ENCODE assay signal across 8 cellular contexts in the genomic region with DNA sequence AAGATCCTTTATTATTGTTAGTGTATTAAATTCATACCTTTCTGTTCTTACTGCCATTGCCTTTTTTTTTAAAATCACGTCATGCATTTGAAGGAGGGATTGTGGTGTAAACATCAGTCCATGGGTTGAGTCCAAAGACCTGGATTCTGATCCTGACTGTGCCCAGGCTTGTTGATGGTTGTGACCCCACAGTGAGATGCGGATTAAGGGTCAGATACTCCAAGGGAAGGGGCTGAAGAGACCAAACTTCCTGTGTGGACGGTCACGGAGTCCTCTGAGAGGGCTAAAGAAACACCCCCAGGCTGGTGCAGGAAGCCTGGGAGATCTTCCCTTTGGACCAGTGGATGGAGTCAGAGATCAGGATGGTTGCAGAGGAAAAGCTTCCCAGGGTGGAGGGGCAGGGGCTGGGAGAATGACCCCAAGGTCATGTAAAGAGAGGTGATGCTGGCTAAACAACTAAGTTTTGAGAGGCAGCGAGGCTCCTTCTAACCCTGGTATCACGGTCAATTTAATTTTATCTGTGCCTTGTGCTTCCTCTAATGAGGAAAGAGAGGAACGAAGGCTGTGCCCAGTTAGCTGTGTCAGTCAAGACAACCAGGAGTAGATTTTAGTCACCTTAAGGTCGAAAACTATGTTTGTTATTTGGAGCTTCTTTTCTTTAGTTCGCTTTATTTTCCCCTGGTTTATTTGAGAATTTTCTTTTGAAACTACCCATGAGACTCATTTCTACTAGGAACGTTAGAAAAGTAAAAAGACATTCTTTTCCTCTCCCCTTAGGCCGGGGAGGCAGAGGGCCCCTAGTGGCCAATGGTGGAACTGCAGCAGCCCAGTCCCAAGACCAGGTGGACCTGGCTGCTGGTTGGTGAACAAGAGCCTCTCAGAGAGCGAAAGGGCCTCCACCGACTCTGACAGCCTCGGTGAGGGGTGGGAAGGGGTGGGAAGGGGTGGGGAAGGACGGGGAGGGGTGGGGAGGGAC. TPM values are rescaled to one million over a fixed set of nuclear protein-coding genes. Genes with fewer than 3 reads are reported as not detected.
DNase-seq lines count a peak whose midpoint lies in the region; ATAC-seq, FAIRE-seq and TF ChIP-seq lines count a peak whose summit lies in the region.

No MANE protein-coding gene starts in this region.

- no peak for TF ChIP-seq RAD21 in HepG2 (CRISPR knock-in tag; IDR thresholded peaks at IDR 0.05)

- H3K27ac ChIP-seq in C4-2B = no peak overlapping the region
- H3K27ac ChIP-seq in colonic mucosa = no peak overlapping the region
- no peak overlapping the region for H3K27ac ChIP-seq in HepG2 (ENCODE audit: extremely low read length, insufficient read depth, low read length)

- TF ChIP-seq POLR2A in HepG2 (IDR thresholded peaks at IDR 0.05; ENCODE audit: insufficient read depth in 1 of 2, low read depth in 2 of 2, low read length in 2 of 2) = no peak

- TF ChIP-seq CTCF in C4-2B (conservative IDR thresholded peaks at IDR 0.05) (peak; percentile 91), colonic mucosa (IDR thresholded peaks at IDR 0.05) (peak; percentile 96), HepG2 (CRISPR knock-in tag; IDR thresholded peaks at IDR 0.05) (peak; percentile 84)

- H3K9me3 ChIP-seq in colonic mucosa (no peaks in the 10 kb centered on the region), HepG2 (ENCODE audit: low read length) (no peaks in the 10 kb centered on the region)

- H3K4me1 ChIP-seq in colonic mucosa (no peaks in the 10 kb centered on the region), HepG2 (ENCODE audit: insufficient read depth, low read length) (peaks cover 10% of the 10 kb centered on the region)

- H3K79me2 ChIP-seq in HepG2 (ENCODE audit: insufficient read depth, low read length) = no peaks in the 10 kb centered on the region

- in situ Hi-C loops in HepG2 (cut with HindIII; ENCODE audit: extremely low pct_ligation_motif_present, low pct_unique_long_range_greater_than_20kb) = no loop called here

- H3K4me3 ChIP-seq in colonic mucosa = no peak overlapping the region
- H3K4me3 ChIP-seq in HepG2 (replicated peaks in 1 of 3; ENCODE audit: insufficient read depth in 1 of 3, low read depth in 2 of 3, low read length in 3 of 3) = peak overlapping the region in 2 of 3 experiments; percentile 1 to 11; a peak in 3 of 6 replicates

- H3K27me3 ChIP-seq in colonic mucosa = no peaks in the 10 kb centered on the region
- H3K27me3 ChIP-seq in HepG2 (ENCODE audit: control insufficient read depth in 1 of 2, insufficient read depth in 2 of 2, low read length in 2 of 2) = no peaks in the 10 kb centered on the region

- TF ChIP-seq EP300 in HepG2 (IDR thresholded peaks at IDR 0.05; ENCODE audit: low read depth in 2 of 2, low read length in 2 of 2) = no peak
- no peak for TF ChIP-seq EP300 in HepG2 (CRISPR knock-in tag; IDR thresholded peaks at IDR 0.05; ENCODE audit: borderline replicate concordance)

- peak; percentile 72 for FAIRE-seq in HepG2 (lab: Jason Lieb, UNC)

- no peak overlapping the region for H3K9ac ChIP-seq in colonic mucosa (ENCODE audit: low read depth in 2 of 2, low read length in 2 of 2)
- no peak overlapping the region for H3K9ac ChIP-seq in HepG2 (ENCODE audit: insufficient read depth, low read depth, low read length)

- WGBS in HepG2 (ENCODE audit: low lambda C conversion rate) = 5% methylated on average over 15 of the region's 15 CpGs

- peak; percentile 89 for DNase-seq in NCI-H510A treated with DMSO at 0.1 percent for 48 hours (lab: John Stamatoyannopoulos, UW)
- peak; percentile 92 for DNase-seq in activated CD4-positive, alpha-beta T cell treated with anti-CD3 and anti-CD28 coated beads for 48 hours
- peak; percentile 90 for DNase-seq in colonic mucosa
- DNase-seq in HepG2 (ENCODE audit: low spot score) = peak; percentile 75
- DNase-seq in stimulated activated CD4-positive, alpha-beta T cell treated with anti-CD3 and anti-CD28 coated beads, TNF-alpha, amount 100 ng/mL, for 24 hours (ENCODE audit: low read depth in 3 of 3) = peak; percentile 76 to 87 (median 78)

- no peaks in the 10 kb centered on the region for H3K36me3 ChIP-seq in colonic mucosa
- H3K36me3 ChIP-seq in HepG2 (replicated peaks in 1 of 2; ENCODE audit: control insufficient read depth in 1 of 2, insufficient read depth in 2 of 2, low read length in 2 of 2) = no peaks in the 10 kb centered on the region

- intact Hi-C loops in colonic mucosa (cut with DNase I) (no loop called here), HepG2 (cut with micrococcal nuclease; ENCODE audit: unreplicated experiment) (loop anchor here (5.0 kb wide), 1 partner anchor 53 kb away; no protein-coding TSS in a partner anchor)

- no TSS peak for BruUV-seq in HepG2 (replicated peaks; lab: Mats Ljungman, UMichigan)

- CTCF ChIA-PET in HepG2 (lab: Yijun Ruan, JAX; ENCODE audit: low intra/inter-chr PET ratio, low total read pairs) = interaction anchor here (0.9 to 1.9 kb wide), 3 partner anchors 8 to 59 kb away, joined by 3 to 7 read pairs (median 3); partner anchors contain the start of gene GPR161

- H4K20me1 ChIP-seq in HepG2 (ENCODE audit: insufficient read depth, low read length) = no peaks in the 10 kb centered on the region

- POLR2A ChIA-PET in HepG2 (lab: Yijun Ruan, JAX) = no interaction called here

- H2AFZ ChIP-seq in HepG2 (ENCODE audit: low read length) = peak overlapping the region; percentile 58

- peak overlapping the region; percentile 63 for H3K4me2 ChIP-seq in HepG2 (ENCODE audit: low read depth, low read length)

- ATAC-seq in GM19328 (IDR thresholded peaks at IDR 0.05; ENCODE audit: unreplicated experiment) (peak; percentile 93), HG03442 (IDR thresholded peaks at IDR 0.05; ENCODE audit: unreplicated experiment) (peak; percentile 96), HepG2 (peak; percentile 99)

TF ChIP-seq in HepG2, 621 proteins besides CTCF, POLR2A, EP300 and RAD21 (continues in another document):
- TF ChIP-seq ATF2 (CRISPR knock-in tag; IDR thresholded peaks at IDR 0.05) (no peak), BCL6 (CRISPR knock-in tag; IDR thresholded peaks at IDR 0.05) (no peak)

RNA-seq across cellular contexts. Expression of gene GPR161, which starts 8.7 kb away (rescaled TPM):
- total RNA-seq in colonic mucosa (1 to 10 TPM; 2.5 to 3.2 TPM), HepG2 (2016; rRNA removed; fragmentation: Illumina TruSeq; extraction: Trizol) (0.08 and 0.35 TPM in 2 replicates)
- 0.30 and 0.35 TPM in 2 replicates for total RNA-seq in HepG2 (2016; cell fraction: cytosol; rRNA removed; fragmentation: Illumina TruSeq; extraction: Trizol; ENCODE audit: low read depth)
- total RNA-seq in HepG2 (2016; cell fraction: insoluble cytoplasmic fraction; rRNA removed; fragmentation: Illumina TruSeq; extraction: Trizol) = 0.09 and 0.15 TPM in 2 replicates
- total RNA-seq in HepG2 (2016; cell fraction: membrane; rRNA removed; fragmentation: Illumina TruSeq; extraction: Trizol) = 0.22 and 0.28 TPM in 2 replicates
- 0.06 and 0.19 TPM in 2 replicates for total RNA-seq in HepG2 (2016; cell fraction: nucleus; rRNA removed; fragmentation: Illumina TruSeq; extraction: Trizol)
- polyA plus RNA-seq in HepG2 (2011; rRNA removed) = 0.13 TPM in 2 replicates
- 0.12 TPM in 2 replicates for polyA plus RNA-seq in HepG2 (2011; cell fraction: cytosol; rRNA removed)
- polyA plus RNA-seq in HepG2 (2011; cell fraction: nucleus; rRNA removed) = 0.08 and 0.23 TPM in 2 replicates
- 0.09 and 0.11 TPM in 2 replicates for polyA plus RNA-seq in HepG2 (2012)
- 0.26 TPM in 2 replicates for polyA plus RNA-seq in HepG2 (2016; cell fraction: cytosol; fragmentation: Illumina TruSeq; extraction: Trizol; ENCODE audit: low read depth)
- polyA plus RNA-seq in HepG2 (2016; cell fraction: insoluble cytoplasmic fraction; fragmentation: Illumina TruSeq; extraction: Trizol; ENCODE audit: low read depth) = 0.08 and 0.23 TPM in 2 replicates
- polyA plus RNA-seq in HepG2 (2016; cell fraction: membrane; fragmentation: Illumina TruSeq; extraction: Trizol; ENCODE audit: low read depth) = 0.13 and 0.23 TPM in 2 replicates
- 0.21 and 0.25 TPM in 2 replicates for polyA plus RNA-seq in HepG2 (2016; cell fraction: nucleus; fragmentation: Illumina TruSeq; extraction: Trizol; ENCODE audit: insufficient read depth, low read depth)
- polyA minus RNA-seq in HepG2 (2011; rRNA and poly(A)+ RNA removed; ENCODE audit: low replicate concordance) = 1.1 and 15.7 TPM in 2 replicates
- 0.59 TPM in 1 of 2 replicates, not detected in the other for polyA minus RNA-seq in HepG2 (2011; cell fraction: cytosol; rRNA and poly(A)+ RNA removed)
- polyA minus RNA-seq in HepG2 (2011; cell fraction: nucleus; rRNA and poly(A)+ RNA removed) = 0.26 and 0.37 TPM in 2 replicates

RNA-seq across cellular contexts. Expression of gene TIPRL, which starts 33.3 kb away (rescaled TPM):
- 10 to 100 TPM; 34.6 to 37.2 TPM for total RNA-seq in colonic mucosa
- total RNA-seq in HepG2 (2016; rRNA removed; fragmentation: Illumina TruSeq; extraction: Trizol) = 22.8 and 33.5 TPM in 2 replicates
- total RNA-seq in HepG2 (2016; cell fraction: cytosol; rRNA removed; fragmentation: Illumina TruSeq; extraction: Trizol; ENCODE audit: low read depth) = 8.4 and 10.9 TPM in 2 replicates
- 22.6 and 32.8 TPM in 2 replicates for total RNA-seq in HepG2 (2016; cell fraction: insoluble cytoplasmic fraction; rRNA removed; fragmentation: Illumina TruSeq; extraction: Trizol)
- total RNA-seq in HepG2 (2016; cell fraction: membrane; rRNA removed; fragmentation: Illumina TruSeq; extraction: Trizol) = 15.6 and 18.7 TPM in 2 replicates
- total RNA-seq in HepG2 (2016; cell fraction: nucleus; rRNA removed; fragmentation: Illumina TruSeq; extraction: Trizol) = 11.8 and 11.9 TPM in 2 replicates
- polyA plus RNA-seq in HepG2 (2011; rRNA removed) = 7.6 and 10.1 TPM in 2 replicates
- 4.1 and 7.6 TPM in 2 replicates for polyA plus RNA-seq in HepG2 (2011; cell fraction: cytosol; rRNA removed)
- 2.0 and 3.2 TPM in 2 replicates for polyA plus RNA-seq in HepG2 (2011; cell fraction: nucleus; rRNA removed)
- polyA plus RNA-seq in HepG2 (2012) = 11.9 and 13.6 TPM in 2 replicates
- polyA plus RNA-seq in HepG2 (2016; cell fraction: cytosol; fragmentation: Illumina TruSeq; extraction: Trizol; ENCODE audit: low read depth) = 12.0 and 17.8 TPM in 2 replicates
- 34.7 and 35.9 TPM in 2 replicates for polyA plus RNA-seq in HepG2 (2016; cell fraction: insoluble cytoplasmic fraction; fragmentation: Illumina TruSeq; extraction: Trizol; ENCODE audit: low read depth)
- polyA plus RNA-seq in HepG2 (2016; cell fraction: membrane; fragmentation: Illumina TruSeq; extraction: Trizol; ENCODE audit: low read depth) = 13.6 and 15.9 TPM in 2 replicates
- 15.2 and 15.8 TPM in 2 replicates for polyA plus RNA-seq in HepG2 (2016; cell fraction: nucleus; fragmentation: Illumina TruSeq; extraction: Trizol; ENCODE audit: insufficient read depth, low read depth)
- 3.1 and 9.5 TPM in 2 replicates for polyA minus RNA-seq in HepG2 (2011; rRNA and poly(A)+ RNA removed; ENCODE audit: low replicate concordance)
- 4.9 and 7.2 TPM in 2 replicates for polyA minus RNA-seq in HepG2 (2011; cell fraction: cytosol; rRNA and poly(A)+ RNA removed)
- polyA minus RNA-seq in HepG2 (2011; cell fraction: nucleus; rRNA and poly(A)+ RNA removed) = 3.9 and 6.2 TPM in 2 replicates
